ENCODE assay signal across 2 cellular contexts in genomic region chr5:142149363-142149762, GRCh38.
TF ChIP-seq lines count a peak whose summit lies in the region.

No MANE protein-coding gene starts in this region.

TF ChIP-seq in SK-N-SH, 30 proteins besides CTCF, POLR2A, EP300 and RAD21 (continued from another document):
- TF ChIP-seq TAF1 (IDR thresholded peaks at IDR 0.05; ENCODE audit: borderline replicate concordance, low read depth, low read length) (no peak), JUND (IDR thresholded peaks at IDR 0.05) (no peak), USF1 (IDR thresholded peaks at IDR 0.05; ENCODE audit: borderline replicate concordance, low read depth) (no peak), FOXJ3 (CRISPR knock-in tag; IDR thresholded peaks at IDR 0.05) (no peak), MAX (IDR thresholded peaks at IDR 0.05; ENCODE audit: low read depth) (no peak), FOXM1 (IDR thresholded peaks at IDR 0.05; ENCODE audit: low read depth) (no peak), EZH2phosphoT487 (IDR thresholded peaks at IDR 0.05; ENCODE audit: borderline replicate concordance, low read depth) (no peak), RFX5 (IDR thresholded peaks at IDR 0.05; ENCODE audit: low read length) (no peak), MXI1 (IDR thresholded peaks at IDR 0.05; ENCODE audit: low read depth, low read length) (no peak), POLR2AphosphoS5 (IDR thresholded peaks at IDR 0.05; ENCODE audit: low read depth, low read length) (no peak), PBX3 (IDR thresholded peaks at IDR 0.05) (no peak), YY1 (IDR thresholded peaks at IDR 0.05; ENCODE audit: low read depth) (no peak), TEAD4 (IDR thresholded peaks at IDR 0.05; ENCODE audit: borderline replicate concordance, insufficient read depth) (no peak), RCOR1 (IDR thresholded peaks at IDR 0.05; ENCODE audit: low read length) (no peak), TCF12 (IDR thresholded peaks at IDR 0.05) (no peak), USF2 (IDR thresholded peaks at IDR 0.05; ENCODE audit: borderline replicate concordance, low read depth, low read length) (no peak), SIN3A (IDR thresholded peaks at IDR 0.05; ENCODE audit: borderline replicate concordance, low read depth, low read length) (no peak), RXRA (IDR thresholded peaks at IDR 0.05; ENCODE audit: borderline replicate concordance, low read depth) (no peak)

TF ChIP-seq in K562, 482 proteins besides CTCF, POLR2A, EP300 and RAD21 (continued from another document):
- TF ChIP-seq PCBP1 (IDR thresholded peaks at IDR 0.05; ENCODE audit: low read depth, low read length, poor library complexity, severe bottlenecking) = no peak
- TF ChIP-seq WHSC1 (IDR thresholded peaks at IDR 0.05; ENCODE audit: low read length) = no peak
